In the genomic region with DNA sequence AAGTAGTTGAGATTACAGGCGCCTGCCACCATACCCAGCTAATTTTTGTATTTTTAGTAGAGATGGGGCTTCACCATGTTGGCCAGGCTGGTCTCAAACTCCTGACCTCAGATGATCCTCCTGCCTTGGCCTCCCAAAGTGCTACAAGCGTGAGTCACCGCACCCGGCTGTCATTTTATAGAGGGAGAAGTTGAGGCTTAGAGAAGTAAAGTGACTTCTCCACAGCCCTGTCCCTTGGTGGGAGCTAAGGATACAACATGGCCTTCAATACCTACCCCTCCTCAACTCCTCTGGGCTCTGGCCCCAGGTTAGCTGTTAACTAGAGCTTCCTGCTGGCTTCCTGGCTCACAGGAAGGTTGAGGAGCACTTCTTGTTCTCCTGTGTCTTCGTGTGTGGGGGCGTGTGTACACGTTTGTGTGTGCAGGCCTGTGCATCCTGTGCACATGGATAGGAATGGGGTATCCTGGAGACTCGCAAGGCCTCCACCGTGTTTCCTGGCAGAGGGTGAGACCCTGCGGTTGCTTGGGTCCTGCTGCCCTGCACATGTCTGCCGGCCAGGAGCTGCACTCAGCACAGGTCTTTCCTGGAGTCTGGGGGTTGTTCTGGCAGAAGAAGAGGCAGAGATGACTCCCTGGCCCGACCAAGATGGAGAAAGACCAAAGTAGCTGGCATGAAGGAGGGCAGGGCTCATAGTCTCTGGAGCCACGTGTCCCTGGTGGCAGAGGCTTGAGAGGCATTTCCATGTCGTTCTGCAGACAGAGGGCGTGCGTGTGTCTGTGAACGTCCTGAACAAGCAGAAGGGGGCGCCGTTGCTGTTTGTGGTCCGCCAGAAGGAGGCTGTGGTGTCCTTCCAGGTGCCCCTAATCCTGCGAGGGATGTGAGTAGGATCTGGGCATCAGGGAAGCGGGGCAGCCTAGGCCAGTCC, we compare ENCODE assay signal across 1 cellular context.
TF ChIP-seq lines count a peak whose summit lies in the region.

No MANE protein-coding gene starts in this region.

TF ChIP-seq in K562, 482 proteins besides CTCF, POLR2A, EP300 and RAD21 (continued from another document and continues in another):
- TF ChIP-seq, protein P1, sequence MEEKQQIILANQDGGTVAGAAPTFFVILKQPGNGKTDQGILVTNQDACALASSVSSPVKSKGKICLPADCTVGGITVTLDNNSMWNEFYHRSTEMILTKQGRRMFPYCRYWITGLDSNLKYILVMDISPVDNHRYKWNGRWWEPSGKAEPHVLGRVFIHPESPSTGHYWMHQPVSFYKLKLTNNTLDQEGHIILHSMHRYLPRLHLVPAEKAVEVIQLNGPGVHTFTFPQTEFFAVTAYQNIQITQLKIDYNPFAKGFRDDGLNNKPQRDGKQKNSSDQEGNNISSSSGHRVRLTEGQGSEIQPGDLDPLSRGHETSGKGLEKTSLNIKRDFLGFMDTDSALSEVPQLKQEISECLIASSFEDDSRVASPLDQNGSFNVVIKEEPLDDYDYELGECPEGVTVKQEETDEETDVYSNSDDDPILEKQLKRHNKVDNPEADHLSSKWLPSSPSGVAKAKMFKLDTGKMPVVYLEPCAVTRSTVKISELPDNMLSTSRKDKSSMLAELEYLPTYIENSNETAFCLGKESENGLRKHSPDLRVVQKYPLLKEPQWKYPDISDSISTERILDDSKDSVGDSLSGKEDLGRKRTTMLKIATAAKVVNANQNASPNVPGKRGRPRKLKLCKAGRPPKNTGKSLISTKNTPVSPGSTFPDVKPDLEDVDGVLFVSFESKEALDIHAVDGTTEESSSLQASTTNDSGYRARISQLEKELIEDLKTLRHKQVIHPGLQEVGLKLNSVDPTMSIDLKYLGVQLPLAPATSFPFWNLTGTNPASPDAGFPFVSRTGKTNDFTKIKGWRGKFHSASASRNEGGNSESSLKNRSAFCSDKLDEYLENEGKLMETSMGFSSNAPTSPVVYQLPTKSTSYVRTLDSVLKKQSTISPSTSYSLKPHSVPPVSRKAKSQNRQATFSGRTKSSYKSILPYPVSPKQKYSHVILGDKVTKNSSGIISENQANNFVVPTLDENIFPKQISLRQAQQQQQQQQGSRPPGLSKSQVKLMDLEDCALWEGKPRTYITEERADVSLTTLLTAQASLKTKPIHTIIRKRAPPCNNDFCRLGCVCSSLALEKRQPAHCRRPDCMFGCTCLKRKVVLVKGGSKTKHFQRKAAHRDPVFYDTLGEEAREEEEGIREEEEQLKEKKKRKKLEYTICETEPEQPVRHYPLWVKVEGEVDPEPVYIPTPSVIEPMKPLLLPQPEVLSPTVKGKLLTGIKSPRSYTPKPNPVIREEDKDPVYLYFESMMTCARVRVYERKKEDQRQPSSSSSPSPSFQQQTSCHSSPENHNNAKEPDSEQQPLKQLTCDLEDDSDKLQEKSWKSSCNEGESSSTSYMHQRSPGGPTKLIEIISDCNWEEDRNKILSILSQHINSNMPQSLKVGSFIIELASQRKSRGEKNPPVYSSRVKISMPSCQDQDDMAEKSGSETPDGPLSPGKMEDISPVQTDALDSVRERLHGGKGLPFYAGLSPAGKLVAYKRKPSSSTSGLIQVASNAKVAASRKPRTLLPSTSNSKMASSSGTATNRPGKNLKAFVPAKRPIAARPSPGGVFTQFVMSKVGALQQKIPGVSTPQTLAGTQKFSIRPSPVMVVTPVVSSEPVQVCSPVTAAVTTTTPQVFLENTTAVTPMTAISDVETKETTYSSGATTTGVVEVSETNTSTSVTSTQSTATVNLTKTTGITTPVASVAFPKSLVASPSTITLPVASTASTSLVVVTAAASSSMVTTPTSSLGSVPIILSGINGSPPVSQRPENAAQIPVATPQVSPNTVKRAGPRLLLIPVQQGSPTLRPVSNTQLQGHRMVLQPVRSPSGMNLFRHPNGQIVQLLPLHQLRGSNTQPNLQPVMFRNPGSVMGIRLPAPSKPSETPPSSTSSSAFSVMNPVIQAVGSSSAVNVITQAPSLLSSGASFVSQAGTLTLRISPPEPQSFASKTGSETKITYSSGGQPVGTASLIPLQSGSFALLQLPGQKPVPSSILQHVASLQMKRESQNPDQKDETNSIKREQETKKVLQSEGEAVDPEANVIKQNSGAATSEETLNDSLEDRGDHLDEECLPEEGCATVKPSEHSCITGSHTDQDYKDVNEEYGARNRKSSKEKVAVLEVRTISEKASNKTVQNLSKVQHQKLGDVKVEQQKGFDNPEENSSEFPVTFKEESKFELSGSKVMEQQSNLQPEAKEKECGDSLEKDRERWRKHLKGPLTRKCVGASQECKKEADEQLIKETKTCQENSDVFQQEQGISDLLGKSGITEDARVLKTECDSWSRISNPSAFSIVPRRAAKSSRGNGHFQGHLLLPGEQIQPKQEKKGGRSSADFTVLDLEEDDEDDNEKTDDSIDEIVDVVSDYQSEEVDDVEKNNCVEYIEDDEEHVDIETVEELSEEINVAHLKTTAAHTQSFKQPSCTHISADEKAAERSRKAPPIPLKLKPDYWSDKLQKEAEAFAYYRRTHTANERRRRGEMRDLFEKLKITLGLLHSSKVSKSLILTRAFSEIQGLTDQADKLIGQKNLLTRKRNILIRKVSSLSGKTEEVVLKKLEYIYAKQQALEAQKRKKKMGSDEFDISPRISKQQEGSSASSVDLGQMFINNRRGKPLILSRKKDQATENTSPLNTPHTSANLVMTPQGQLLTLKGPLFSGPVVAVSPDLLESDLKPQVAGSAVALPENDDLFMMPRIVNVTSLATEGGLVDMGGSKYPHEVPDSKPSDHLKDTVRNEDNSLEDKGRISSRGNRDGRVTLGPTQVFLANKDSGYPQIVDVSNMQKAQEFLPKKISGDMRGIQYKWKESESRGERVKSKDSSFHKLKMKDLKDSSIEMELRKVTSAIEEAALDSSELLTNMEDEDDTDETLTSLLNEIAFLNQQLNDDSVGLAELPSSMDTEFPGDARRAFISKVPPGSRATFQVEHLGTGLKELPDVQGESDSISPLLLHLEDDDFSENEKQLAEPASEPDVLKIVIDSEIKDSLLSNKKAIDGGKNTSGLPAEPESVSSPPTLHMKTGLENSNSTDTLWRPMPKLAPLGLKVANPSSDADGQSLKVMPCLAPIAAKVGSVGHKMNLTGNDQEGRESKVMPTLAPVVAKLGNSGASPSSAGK (IDR thresholded peaks at IDR 0.05): peak; percentile 87
- TF ChIP-seq HNRNPUL1 (IDR thresholded peaks at IDR 0.05; ENCODE audit: low read length) (no peak), ZC3H4 (CRISPR knock-in tag; IDR thresholded peaks at IDR 0.05; ENCODE audit: borderline replicate concordance) (no peak), ZFP36 (IDR thresholded peaks at IDR 0.05; ENCODE audit: low read depth, low read length, partially characterized antibody) (no peak), HDGF (IDR thresholded peaks at IDR 0.05) (peak; percentile 86; the same call in 1 of the 2 replicates), FOXP1 (CRISPR knock-in tag; IDR thresholded peaks at IDR 0.05) (no peak), PRPF4 (IDR thresholded peaks at IDR 0.05; ENCODE audit: insufficient read depth, low read depth, low read length, poor library complexity, severe bottlenecking) (no peak), RAD51 (IDR thresholded peaks at IDR 0.05; ENCODE audit: borderline replicate concordance, low read depth) (peak; percentile 53; the same call in 1 of the 2 replicates), ELF4 (CRISPR knock-in tag; IDR thresholded peaks at IDR 0.05) (no peak), RBM39 (optimal IDR thresholded peaks at IDR 0.05; ENCODE audit: low read depth, low read length) (no peak), ZNF354B (CRISPR knock-in tag; IDR thresholded peaks at IDR 0.05) (no peak), ESRRA (IDR thresholded peaks at IDR 0.05; ENCODE audit: borderline replicate concordance, low read depth) (peak; percentile 54; the same call in 1 of the 2 replicates), NBN (IDR thresholded peaks at IDR 0.05; ENCODE audit: low read depth) (no peak), SIRT6 (IDR thresholded peaks at IDR 0.05; ENCODE audit: low read depth, low read length) (no peak), ZNF121 (CRISPR knock-in tag; conservative IDR thresholded peaks at IDR 0.05) (no peak), POLR3A (IDR thresholded peaks at IDR 0.05; ENCODE audit: borderline replicate concordance, extremely low read depth, insufficient read depth, insufficient read length) (no peak), ZBTB7A (IDR thresholded peaks at IDR 0.05; ENCODE audit: borderline replicate concordance, control insufficient read depth, low read depth, low read length) (no peak), ZKSCAN1 (IDR thresholded peaks at IDR 0.05; ENCODE audit: low read depth, low read length) (0 out of 2 replicates have a peak, but pooled peaks have one; percentile 37), NCOA4 (IDR thresholded peaks at IDR 0.05; ENCODE audit: partially characterized antibody) (no peak), POLR2B (IDR thresholded peaks at IDR 0.05; ENCODE audit: low read depth, partially characterized antibody) (no peak), BRD9 (IDR thresholded peaks at IDR 0.05; ENCODE audit: low read depth, partially characterized antibody) (no peak), RFX5 (IDR thresholded peaks at IDR 0.05; ENCODE audit: low read depth, low read length) (no peak), SRSF3 (IDR thresholded peaks at IDR 0.05; ENCODE audit: insufficient read depth, low read length) (no peak), BMI1 (IDR thresholded peaks at IDR 0.05; ENCODE audit: low read length) (no peak), SRSF1 (IDR thresholded peaks at IDR 0.05; ENCODE audit: low read depth, low read length) (no peak), ZNF780A (CRISPR knock-in tag; IDR thresholded peaks at IDR 0.05) (no peak), ARHGAP35 (IDR thresholded peaks at IDR 0.05; ENCODE audit: partially characterized antibody) (no peak), HNRNPK (IDR thresholded peaks at IDR 0.05; ENCODE audit: low read depth, low read length, poor library complexity, severe bottlenecking) (no peak), FOXA3 (CRISPR knock-in tag; conservative IDR thresholded peaks at IDR 0.05 in 1 of 2, IDR thresholded peaks at IDR 0.05 in 1 of 2) (0 out of 4 replicates have a peak, but pooled peaks of 1 of the 2 experiments have one; percentile 41)
- TF ChIP-seq, protein P2, sequence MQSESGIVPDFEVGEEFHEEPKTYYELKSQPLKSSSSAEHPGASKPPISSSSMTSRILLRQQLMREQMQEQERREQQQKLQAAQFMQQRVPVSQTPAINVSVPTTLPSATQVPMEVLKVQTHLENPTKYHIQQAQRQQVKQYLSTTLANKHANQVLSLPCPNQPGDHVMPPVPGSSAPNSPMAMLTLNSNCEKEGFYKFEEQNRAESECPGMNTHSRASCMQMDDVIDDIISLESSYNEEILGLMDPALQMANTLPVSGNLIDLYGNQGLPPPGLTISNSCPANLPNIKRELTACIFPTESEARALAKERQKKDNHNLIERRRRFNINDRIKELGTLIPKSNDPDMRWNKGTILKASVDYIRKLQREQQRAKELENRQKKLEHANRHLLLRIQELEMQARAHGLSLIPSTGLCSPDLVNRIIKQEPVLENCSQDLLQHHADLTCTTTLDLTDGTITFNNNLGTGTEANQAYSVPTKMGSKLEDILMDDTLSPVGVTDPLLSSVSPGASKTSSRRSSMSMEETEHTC (IDR thresholded peaks at IDR 0.05): no peak
- TF ChIP-seq, protein P3, sequence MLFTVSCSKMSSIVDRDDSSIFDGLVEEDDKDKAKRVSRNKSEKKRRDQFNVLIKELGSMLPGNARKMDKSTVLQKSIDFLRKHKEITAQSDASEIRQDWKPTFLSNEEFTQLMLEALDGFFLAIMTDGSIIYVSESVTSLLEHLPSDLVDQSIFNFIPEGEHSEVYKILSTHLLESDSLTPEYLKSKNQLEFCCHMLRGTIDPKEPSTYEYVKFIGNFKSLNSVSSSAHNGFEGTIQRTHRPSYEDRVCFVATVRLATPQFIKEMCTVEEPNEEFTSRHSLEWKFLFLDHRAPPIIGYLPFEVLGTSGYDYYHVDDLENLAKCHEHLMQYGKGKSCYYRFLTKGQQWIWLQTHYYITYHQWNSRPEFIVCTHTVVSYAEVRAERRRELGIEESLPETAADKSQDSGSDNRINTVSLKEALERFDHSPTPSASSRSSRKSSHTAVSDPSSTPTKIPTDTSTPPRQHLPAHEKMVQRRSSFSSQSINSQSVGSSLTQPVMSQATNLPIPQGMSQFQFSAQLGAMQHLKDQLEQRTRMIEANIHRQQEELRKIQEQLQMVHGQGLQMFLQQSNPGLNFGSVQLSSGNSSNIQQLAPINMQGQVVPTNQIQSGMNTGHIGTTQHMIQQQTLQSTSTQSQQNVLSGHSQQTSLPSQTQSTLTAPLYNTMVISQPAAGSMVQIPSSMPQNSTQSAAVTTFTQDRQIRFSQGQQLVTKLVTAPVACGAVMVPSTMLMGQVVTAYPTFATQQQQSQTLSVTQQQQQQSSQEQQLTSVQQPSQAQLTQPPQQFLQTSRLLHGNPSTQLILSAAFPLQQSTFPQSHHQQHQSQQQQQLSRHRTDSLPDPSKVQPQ (CRISPR knock-in tag; IDR thresholded peaks at IDR 0.05; ENCODE audit: borderline replicate concordance): no peak
- TF ChIP-seq, protein P4, sequence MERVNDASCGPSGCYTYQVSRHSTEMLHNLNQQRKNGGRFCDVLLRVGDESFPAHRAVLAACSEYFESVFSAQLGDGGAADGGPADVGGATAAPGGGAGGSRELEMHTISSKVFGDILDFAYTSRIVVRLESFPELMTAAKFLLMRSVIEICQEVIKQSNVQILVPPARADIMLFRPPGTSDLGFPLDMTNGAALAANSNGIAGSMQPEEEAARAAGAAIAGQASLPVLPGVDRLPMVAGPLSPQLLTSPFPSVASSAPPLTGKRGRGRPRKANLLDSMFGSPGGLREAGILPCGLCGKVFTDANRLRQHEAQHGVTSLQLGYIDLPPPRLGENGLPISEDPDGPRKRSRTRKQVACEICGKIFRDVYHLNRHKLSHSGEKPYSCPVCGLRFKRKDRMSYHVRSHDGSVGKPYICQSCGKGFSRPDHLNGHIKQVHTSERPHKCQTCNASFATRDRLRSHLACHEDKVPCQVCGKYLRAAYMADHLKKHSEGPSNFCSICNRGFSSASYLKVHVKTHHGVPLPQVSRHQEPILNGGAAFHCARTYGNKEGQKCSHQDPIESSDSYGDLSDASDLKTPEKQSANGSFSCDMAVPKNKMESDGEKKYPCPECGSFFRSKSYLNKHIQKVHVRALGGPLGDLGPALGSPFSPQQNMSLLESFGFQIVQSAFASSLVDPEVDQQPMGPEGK (CRISPR knock-in tag; IDR thresholded peaks at IDR 0.05; ENCODE audit: borderline replicate concordance): no peak
- TF ChIP-seq, protein P5, sequence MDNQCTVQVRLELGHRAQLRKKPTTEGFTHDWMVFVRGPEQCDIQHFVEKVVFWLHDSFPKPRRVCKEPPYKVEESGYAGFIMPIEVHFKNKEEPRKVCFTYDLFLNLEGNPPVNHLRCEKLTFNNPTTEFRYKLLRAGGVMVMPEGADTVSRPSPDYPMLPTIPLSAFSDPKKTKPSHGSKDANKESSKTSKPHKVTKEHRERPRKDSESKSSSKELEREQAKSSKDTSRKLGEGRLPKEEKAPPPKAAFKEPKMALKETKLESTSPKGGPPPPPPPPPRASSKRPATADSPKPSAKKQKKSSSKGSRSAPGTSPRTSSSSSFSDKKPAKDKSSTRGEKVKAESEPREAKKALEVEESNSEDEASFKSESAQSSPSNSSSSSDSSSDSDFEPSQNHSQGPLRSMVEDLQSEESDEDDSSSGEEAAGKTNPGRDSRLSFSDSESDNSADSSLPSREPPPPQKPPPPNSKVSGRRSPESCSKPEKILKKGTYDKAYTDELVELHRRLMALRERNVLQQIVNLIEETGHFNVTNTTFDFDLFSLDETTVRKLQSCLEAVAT (IDR thresholded peaks at IDR 0.05): peak in 1 of 2 experiments; percentile 94; a peak in 2 of 4 replicates
